In the genomic region with DNA sequence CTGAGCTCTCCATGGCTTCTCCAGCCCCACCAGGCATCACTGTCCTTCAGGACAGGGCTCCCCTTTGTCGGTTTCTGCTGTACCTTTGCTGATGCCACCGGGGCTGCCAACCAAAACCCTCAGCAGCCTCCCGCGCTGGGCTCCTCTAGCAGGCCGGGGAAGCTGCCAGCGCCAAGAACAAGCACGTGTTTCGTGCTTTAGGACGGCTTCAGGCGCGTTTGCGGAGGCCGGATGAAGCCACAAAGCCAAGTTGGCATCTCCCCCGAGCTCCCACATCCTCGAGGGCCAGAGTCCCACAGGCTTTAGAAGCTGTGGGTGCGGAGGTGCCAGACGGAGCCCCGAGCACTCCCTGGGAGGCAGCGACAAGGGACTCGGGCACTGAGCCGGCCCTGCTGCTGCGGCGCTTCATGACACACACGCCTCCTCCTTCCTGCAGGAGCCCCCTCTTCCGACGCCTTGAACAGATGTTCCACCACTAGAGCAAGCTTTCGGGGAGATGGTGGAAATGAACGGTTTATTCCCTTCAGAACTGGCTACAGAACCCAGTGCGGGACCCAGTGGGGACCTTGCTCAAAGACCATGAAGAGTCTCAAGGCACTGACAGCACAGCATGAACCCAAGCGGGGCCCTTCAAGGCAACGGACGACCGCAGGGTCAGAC, we compare ENCODE assay signal across 1 cellular context.
TF ChIP-seq lines count a peak whose summit lies in the region.

No MANE protein-coding gene starts in this region.

TF ChIP-seq in SK-N-SH, 30 proteins besides CTCF, POLR2A, EP300 and RAD21 (continued from another document):
- no peak for TF ChIP-seq USF1 (IDR thresholded peaks at IDR 0.05; ENCODE audit: borderline replicate concordance, low read depth)
- no peak for TF ChIP-seq PBX3 (IDR thresholded peaks at IDR 0.05)
- TF ChIP-seq NFIC (IDR thresholded peaks at IDR 0.05; ENCODE audit: borderline replicate concordance): no peak
- no peak for TF ChIP-seq SIN3A (IDR thresholded peaks at IDR 0.05; ENCODE audit: borderline replicate concordance, low read depth, low read length)
- TF ChIP-seq YY1 (IDR thresholded peaks at IDR 0.05; ENCODE audit: low read depth): no peak
- TF ChIP-seq USF2 (IDR thresholded peaks at IDR 0.05; ENCODE audit: borderline replicate concordance, low read depth, low read length): no peak
- TF ChIP-seq MAX (IDR thresholded peaks at IDR 0.05; ENCODE audit: low read depth): no peak
- TF ChIP-seq SMC3 (IDR thresholded peaks at IDR 0.05; ENCODE audit: low read depth, low read length): no peak
- no peak for TF ChIP-seq MEF2A (IDR thresholded peaks at IDR 0.05; ENCODE audit: borderline replicate concordance, low read depth)
- no peak for TF ChIP-seq NRF1 (IDR thresholded peaks at IDR 0.05; ENCODE audit: low read depth, low read length)
- no peak for TF ChIP-seq TCF12 (IDR thresholded peaks at IDR 0.05)
- no peak for TF ChIP-seq FOXM1 (IDR thresholded peaks at IDR 0.05; ENCODE audit: low read depth)
